9 cellular contexts compared by ENCODE assay signal in the genomic region with DNA sequence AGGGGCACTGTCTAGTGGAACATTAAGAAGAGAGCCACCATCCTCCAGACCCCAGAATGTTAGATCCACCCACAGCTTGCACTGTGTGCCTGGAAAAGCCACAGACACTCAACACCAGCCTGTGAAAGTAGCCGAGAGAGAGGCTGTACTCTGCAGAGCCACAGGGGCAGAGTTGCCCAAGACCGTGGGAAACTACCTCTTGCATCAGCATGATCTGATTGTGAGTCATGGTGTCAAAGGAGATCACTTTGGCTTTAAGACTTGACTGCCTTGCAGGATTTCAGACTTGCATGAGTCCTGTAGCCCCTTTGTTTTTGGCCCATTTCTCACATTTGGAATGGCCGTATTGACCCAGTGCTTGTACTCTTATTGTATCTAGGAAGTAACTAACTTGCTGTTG.
A peak's percentile ranks its signal among the peaks of the same experiment; 100 is the strongest.
DNase-seq lines count a peak whose midpoint lies in the region; ATAC-seq, FAIRE-seq and TF ChIP-seq lines count a peak whose summit lies in the region.
"Had no signal": no experiment of that assay in that cellular context is flagged by ENCODE, and none has a peak within 500 bp of the region (broad histone marks: within the 10 kb centered on the region; RNA-seq: fewer than 3 reads in every experiment).

No MANE protein-coding gene starts in this region.

- in situ Hi-C loops in GM23248 (cut with MboI) = no loop called here
- in situ Hi-C loops in mammary epithelial cell (cut with MboI; ENCODE audit: low sequenced_read_pairs in 2 of 2) = no loop called here

- H3K9ac ChIP-seq in GM23248 (no peak overlapping the region), mammary epithelial cell (ENCODE audit: insufficient read depth, low read length) (no peak overlapping the region), SK-N-SH (no peak overlapping the region)

- H2AFZ ChIP-seq in GM23248 = no peak overlapping the region
- H2AFZ ChIP-seq in mammary epithelial cell (ENCODE audit: low read depth, low read length) = no peak overlapping the region
- no peak overlapping the region for H2AFZ ChIP-seq in SK-N-SH (ENCODE audit: low read depth)

- TF ChIP-seq RAD21 in SK-N-SH (IDR thresholded peaks at IDR 0.05; ENCODE audit: low read length) = no peak

- no peak for TF ChIP-seq POLR2A in vagina (IDR thresholded peaks at IDR 0.05)

- 26 to 36% methylated on average over 3 of the region's 3 CpGs for WGBS in GM23248 (ENCODE audit: low coverage in 1 of 2, low lambda C conversion rate in 2 of 2, missing lambda C conversion rate in 2 of 2), 2 experiments
- WGBS in mammary epithelial cell (ENCODE audit: low coverage, missing lambda C conversion rate) = 31% methylated on average over 3 of the region's 3 CpGs
- WGBS in pancreas, 2 donors = 42 to 45% methylated on average over 3 of the region's 3 CpGs
- 58% methylated on average over 2 of the region's 3 CpGs for WGBS in SK-N-SH (ENCODE audit: low lambda C conversion rate)

- TF ChIP-seq EP300 in SK-N-SH (IDR thresholded peaks at IDR 0.05; ENCODE audit: borderline replicate concordance in 1 of 2, low read depth in 1 of 2, low read length in 1 of 2) = no peak

- TF ChIP-seq CTCF in mammary epithelial cell (conservative IDR thresholded peaks at IDR 0.05 in 1 of 2, IDR thresholded peaks at IDR 0.05 in 1 of 2; ENCODE audit: extremely low read depth in 1 of 2, insufficient read depth in 1 of 2, low read depth in 1 of 2, low read length in 2 of 2) = no peak
- no peak for TF ChIP-seq CTCF in pancreas (IDR thresholded peaks at IDR 0.05)
- TF ChIP-seq CTCF in vagina (IDR thresholded peaks at IDR 0.05) = no peak
- no peak for TF ChIP-seq CTCF in SK-N-SH (IDR thresholded peaks at IDR 0.05)

- H3K27me3 ChIP-seq in GM23248 (replicated peaks; ENCODE audit: insufficient read depth) = no peaks in the 10 kb centered on the region
- H3K27me3 ChIP-seq in MG63 = no peaks in the 10 kb centered on the region
- no peaks in the 10 kb centered on the region for H3K27me3 ChIP-seq in mammary epithelial cell (ENCODE audit: insufficient read depth, low read length)
- H3K27me3 ChIP-seq in pancreas = no peaks in the 10 kb centered on the region
- H3K27me3 ChIP-seq in vagina = no peaks in the 10 kb centered on the region
- H3K27me3 ChIP-seq in SK-N-SH (ENCODE audit: insufficient read depth) = no peaks in the 10 kb centered on the region
- H3K27me3 ChIP-seq: esophagus muscularis mucosa had no signal

- no peaks in the 10 kb centered on the region for H3K9me3 ChIP-seq in GM23248 (ENCODE audit: low read depth)
- H3K9me3 ChIP-seq in MG63 = no peaks in the 10 kb centered on the region
- H3K9me3 ChIP-seq in mammary epithelial cell (replicated peaks; ENCODE audit: insufficient read depth, low read length) = peaks cover 4% of the 10 kb centered on the region
- no peaks in the 10 kb centered on the region for H3K9me3 ChIP-seq in pancreas
- no peaks in the 10 kb centered on the region for H3K9me3 ChIP-seq in vagina
- H3K9me3 ChIP-seq in SK-N-SH = no peaks in the 10 kb centered on the region
- H3K9me3 ChIP-seq: esophagus muscularis mucosa had no signal

- H3K9me2 ChIP-seq in GM23248 (ENCODE audit: insufficient read depth) = no peaks in the 10 kb centered on the region
- no peaks in the 10 kb centered on the region for H3K9me2 ChIP-seq in SK-N-SH

- DNase-seq in GM23248 (peak; percentile 57), MG63 (peak; percentile 41), mammary epithelial cell (peak; percentile 69), pancreas (peak in 5 of 6 donors; percentile 32 to 82 (median 70)), vagina (ENCODE audit: extremely low spot score in 2 of 2) (no peak), SK-N-SH (no peak)
- DNase-seq: NCI-H526 treated with DMSO at 0.1 percent for 48 hours had no signal

- H3K36me3 ChIP-seq in GM23248 (ENCODE audit: low read depth) (no peaks in the 10 kb centered on the region), MG63 (no peaks in the 10 kb centered on the region), mammary epithelial cell (ENCODE audit: insufficient read depth, low read length) (no peaks in the 10 kb centered on the region), pancreas (no peaks in the 10 kb centered on the region), vagina (no peaks in the 10 kb centered on the region), SK-N-SH (replicated peaks in 1 of 2; ENCODE audit: control insufficient read depth in 1 of 2, insufficient read depth in 2 of 2, low read length in 1 of 2) (no peaks in the 10 kb centered on the region)
- H3K36me3 ChIP-seq: esophagus muscularis mucosa had no signal

- BruUV-seq in mammary epithelial cell (replicated peaks; lab: Mats Ljungman, UMichigan) = no TSS peak

- H3K27ac ChIP-seq in GM23248 = no peak overlapping the region
- H3K27ac ChIP-seq in mammary epithelial cell (ENCODE audit: insufficient read depth, low read depth, low read length) = no peak overlapping the region
- no peak overlapping the region for H3K27ac ChIP-seq in pancreas
- no peak overlapping the region for H3K27ac ChIP-seq in vagina
- H3K27ac ChIP-seq in SK-N-SH (ENCODE audit: low read depth in 2 of 2, low read length in 1 of 2) = no peak overlapping the region
- H3K27ac ChIP-seq: esophagus muscularis mucosa had no signal

- H3K79me2 ChIP-seq in GM23248 (ENCODE audit: insufficient read depth) = no peaks in the 10 kb centered on the region
- no peaks in the 10 kb centered on the region for H3K79me2 ChIP-seq in mammary epithelial cell (ENCODE audit: insufficient read depth, low read length)
- H3K79me2 ChIP-seq in SK-N-SH (ENCODE audit: insufficient read depth) = no peaks in the 10 kb centered on the region

- peak; percentile 96 to 99 (median 98) for ATAC-seq in pancreas
- ATAC-seq in GM18502 (IDR thresholded peaks at IDR 0.05; ENCODE audit: poor library complexity, unreplicated experiment) = no peak

- no peak for FAIRE-seq in pancreas (lab: Jason Lieb, UNC)

- dilution Hi-C loops in mammary epithelial cell (cut with HindIII; ENCODE audit: low sequenced_read_pairs) = no loop called here

- intact Hi-C loops in mammary epithelial cell (cut with micrococcal nuclease) (no loop called here), pancreas (cut with DNase I) (no loop called here), vagina (cut with DNase I) (no loop called here)

- H3K4me3 ChIP-seq in GM23248 (no peak overlapping the region), MG63 (no peak overlapping the region), mammary epithelial cell (replicated peaks in 1 of 3; ENCODE audit: insufficient read depth in 1 of 3, low read depth in 2 of 3, low read length in 3 of 3) (no peak overlapping the region), pancreas (no peak overlapping the region), vagina (no peak overlapping the region), SK-N-SH (ENCODE audit: low read depth in 2 of 2, low read length in 1 of 2) (no peak overlapping the region)
- H3K4me3 ChIP-seq: esophagus muscularis mucosa had no signal

- H4K20me1 ChIP-seq in GM23248 (ENCODE audit: insufficient read depth) (no peaks in the 10 kb centered on the region), mammary epithelial cell (ENCODE audit: insufficient read depth, low read length) (no peaks in the 10 kb centered on the region), SK-N-SH (ENCODE audit: insufficient read depth) (no peaks in the 10 kb centered on the region)

- H3K4me1 ChIP-seq in GM23248 (ENCODE audit: insufficient read depth) (no peaks in the 10 kb centered on the region), mammary epithelial cell (ENCODE audit: insufficient read depth, low read length) (no peaks in the 10 kb centered on the region), pancreas (peaks cover 0 to 5% (median 2%) of the 10 kb centered on the region in 3 donors), vagina (no peaks in the 10 kb centered on the region), SK-N-SH (ENCODE audit: control insufficient read depth in 1 of 2, insufficient read depth in 2 of 2, low read depth in 1 of 2, low read length in 1 of 2) (no peaks in the 10 kb centered on the region)
- H3K4me1 ChIP-seq: esophagus muscularis mucosa had no signal

- H3K4me2 ChIP-seq in GM23248 (ENCODE audit: unreplicated experiment) (no peak overlapping the region), mammary epithelial cell (ENCODE audit: insufficient read depth, low read depth, low read length) (no peak overlapping the region), SK-N-SH (no peak overlapping the region)

- no peaks in the 10 kb centered on the region for H3F3A ChIP-seq in GM23248 (ENCODE audit: insufficient read depth)
- H3F3A ChIP-seq in SK-N-SH (replicated peaks; ENCODE audit: insufficient read depth) = no peaks in the 10 kb centered on the region

- POLR2A ChIA-PET in SK-N-SH (lab: Yijun Ruan, JAX) = no interaction called here

- CTCF ChIA-PET in mammary epithelial cell (lab: Charles Lee; ENCODE audit: low non-redundant PET) (no interaction called here), SK-N-SH (lab: Yijun Ruan, JAX) (no interaction called here)

TF ChIP-seq in SK-N-SH, 30 proteins besides CTCF, POLR2A, EP300 and RAD21:
- TF ChIP-seq MXI1 (IDR thresholded peaks at IDR 0.05; ENCODE audit: low read depth, low read length) (no peak), JUND (IDR thresholded peaks at IDR 0.05) (no peak), ELF1 (IDR thresholded peaks at IDR 0.05) (no peak), FOXM1 (IDR thresholded peaks at IDR 0.05; ENCODE audit: low read depth) (no peak), MEF2A (IDR thresholded peaks at IDR 0.05; ENCODE audit: borderline replicate concordance, low read depth) (no peak)
- TF ChIP-seq, protein P1, sequence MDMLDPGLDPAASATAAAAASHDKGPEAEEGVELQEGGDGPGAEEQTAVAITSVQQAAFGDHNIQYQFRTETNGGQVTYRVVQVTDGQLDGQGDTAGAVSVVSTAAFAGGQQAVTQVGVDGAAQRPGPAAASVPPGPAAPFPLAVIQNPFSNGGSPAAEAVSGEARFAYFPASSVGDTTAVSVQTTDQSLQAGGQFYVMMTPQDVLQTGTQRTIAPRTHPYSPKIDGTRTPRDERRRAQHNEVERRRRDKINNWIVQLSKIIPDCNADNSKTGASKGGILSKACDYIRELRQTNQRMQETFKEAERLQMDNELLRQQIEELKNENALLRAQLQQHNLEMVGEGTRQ (IDR thresholded peaks at IDR 0.05; ENCODE audit: borderline replicate concordance, low read depth, low read length) = no peak
- TF ChIP-seq, protein P2, sequence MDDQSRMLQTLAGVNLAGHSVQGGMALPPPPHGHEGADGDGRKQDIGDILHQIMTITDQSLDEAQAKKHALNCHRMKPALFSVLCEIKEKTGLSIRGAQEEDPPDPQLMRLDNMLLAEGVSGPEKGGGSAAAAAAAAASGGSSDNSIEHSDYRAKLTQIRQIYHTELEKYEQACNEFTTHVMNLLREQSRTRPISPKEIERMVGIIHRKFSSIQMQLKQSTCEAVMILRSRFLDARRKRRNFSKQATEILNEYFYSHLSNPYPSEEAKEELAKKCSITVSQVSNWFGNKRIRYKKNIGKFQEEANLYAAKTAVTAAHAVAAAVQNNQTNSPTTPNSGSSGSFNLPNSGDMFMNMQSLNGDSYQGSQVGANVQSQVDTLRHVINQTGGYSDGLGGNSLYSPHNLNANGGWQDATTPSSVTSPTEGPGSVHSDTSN (IDR thresholded peaks at IDR 0.05) = no peak

Comparison
In these comparisons a context has a peak if more than half of its experiments do, and no peak if none do; other contexts are left out.
1. DNase-seq: peak in GM23248 (single experiment), MG63 (single experiment), mammary epithelial cell (single experiment) and pancreas (5 of 6); none in vagina (0 of 2) and SK-N-SH (single experiment).